23 cellular contexts compared by ENCODE assay signal in the genomic region with DNA sequence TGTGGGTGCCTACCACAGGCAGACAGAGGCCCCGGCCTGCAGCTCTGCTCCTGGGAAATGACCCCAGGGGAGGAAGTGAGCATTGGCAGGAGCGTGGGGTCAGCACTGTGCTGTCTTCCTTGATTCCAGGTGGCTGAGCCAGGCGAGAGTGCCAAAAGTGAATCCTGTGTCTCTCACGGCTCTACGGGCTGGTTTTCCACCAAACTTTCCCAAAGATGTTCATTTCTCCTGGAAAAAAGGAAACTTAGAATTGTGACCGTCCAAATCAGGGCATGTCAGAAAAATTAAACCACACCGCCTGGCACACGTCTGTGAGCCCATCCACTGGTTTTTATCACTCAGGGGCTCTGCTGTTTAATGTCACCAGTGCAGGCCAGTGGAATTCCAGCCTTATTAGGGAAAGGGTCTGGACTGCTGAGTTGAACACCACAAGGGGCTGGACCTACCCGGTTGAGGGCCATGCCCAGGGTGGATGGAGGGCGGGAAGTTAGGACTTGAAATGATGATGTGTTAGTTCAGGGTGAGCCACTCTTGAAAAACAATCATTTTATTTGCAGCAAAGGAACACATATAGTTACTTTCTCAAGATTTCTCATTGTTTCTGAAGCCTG.
"Had no signal": no experiment of that assay in that cellular context is flagged by ENCODE, and none has a peak within 500 bp of the region (broad histone marks: within the 10 kb centered on the region; RNA-seq: fewer than 3 reads in every experiment).

No MANE protein-coding gene starts in this region.

- H3K27ac Mint-ChIP-seq: naive B cell; natural killer cell treated with Interleukin-12 subunit alpha and Interleukin-12 subunit beta and Interleukin-15 and Interleukin-18, amount 100 ng/mL, for 72 hours; stimulated activated naive B cell treated with anti-CD40 and anti-IgM and Interleukin-4, amounts not matched to agents 10 μg/mL and 1 μg/mL and 100 μg/mL, for 72 hours; stimulated activated naive CD8-positive, alpha-beta T cell treated with anti-CD3 and anti-CD28 coated beads, Interleukin-15, Interleukin-2, amounts not matched to agents 100 ng/mL and 50 ng/mL, for 24 hours had no signal

- H3K36me3 ChIP-seq: esophagus muscularis mucosa, gastroesophageal sphincter, heart left ventricle, left lung, neutrophil, prostate gland, thoracic aorta, tibial nerve, upper lobe of left lung had no signal

- H2AFZ ChIP-seq: hepatocyte, parathyroid adenoma had no signal

- H3K79me2 ChIP-seq: hepatocyte, parathyroid adenoma had no signal

- H3K4me3 Mint-ChIP-seq: naive B cell; natural killer cell treated with Interleukin-12 subunit alpha and Interleukin-12 subunit beta and Interleukin-15 and Interleukin-18, amount 100 ng/mL, for 72 hours; neural crest cell; stimulated activated naive B cell treated with anti-CD40 and anti-IgM and Interleukin-4, amounts not matched to agents 10 μg/mL and 1 μg/mL and 100 μg/mL, for 72 hours; stimulated activated naive CD8-positive, alpha-beta T cell treated with anti-CD3 and anti-CD28 coated beads, Interleukin-15, Interleukin-2, amounts not matched to agents 100 ng/mL and 50 ng/mL, for 24 hours had no signal

- ATAC-seq: gastroesophageal sphincter; heart left ventricle; left cardiac atrium; left lung; right cardiac atrium; stimulated activated naive B cell treated with anti-CD40 and anti-IgM and Interleukin-4, amounts not matched to agents 10 μg/mL and 1 μg/mL and 100 μg/mL, for 72 hours had no signal

- H3K9me3 Mint-ChIP-seq: naive B cell; natural killer cell treated with Interleukin-12 subunit alpha and Interleukin-12 subunit beta and Interleukin-15 and Interleukin-18, amount 100 ng/mL, for 72 hours; neural crest cell; stimulated activated naive CD8-positive, alpha-beta T cell treated with anti-CD3 and anti-CD28 coated beads, Interleukin-15, Interleukin-2, amounts not matched to agents 100 ng/mL and 50 ng/mL, for 24 hours had no signal

- H3K27ac ChIP-seq: esophagus muscularis mucosa, foreskin keratinocyte, gastroesophageal sphincter, hepatocyte, left lung, neutrophil, parathyroid adenoma, prostate gland, thoracic aorta, tibial nerve, upper lobe of left lung had no signal

- H3K27me3 Mint-ChIP-seq: stimulated activated naive CD8-positive, alpha-beta T cell treated with anti-CD3 and anti-CD28 coated beads, Interleukin-15, Interleukin-2, amounts not matched to agents 100 ng/mL and 50 ng/mL, for 24 hours had no signal

- H3K9ac ChIP-seq: parathyroid adenoma had no signal

- H3K9me3 ChIP-seq: esophagus muscularis mucosa, gastroesophageal sphincter, heart left ventricle, left lung, neutrophil, prostate gland, thoracic aorta, tibial nerve, upper lobe of left lung had no signal

- H3K4me1 Mint-ChIP-seq: naive B cell; neural crest cell; stimulated activated naive B cell treated with anti-CD40 and anti-IgM and Interleukin-4, amounts not matched to agents 10 μg/mL and 1 μg/mL and 100 μg/mL, for 72 hours had no signal

- H3K36me3 Mint-ChIP-seq: naive B cell; natural killer cell treated with Interleukin-12 subunit alpha and Interleukin-12 subunit beta and Interleukin-15 and Interleukin-18, amount 100 ng/mL, for 72 hours; stimulated activated naive B cell treated with anti-CD40 and anti-IgM and Interleukin-4, amounts not matched to agents 10 μg/mL and 1 μg/mL and 100 μg/mL, for 72 hours had no signal

- H3K4me2 ChIP-seq: hepatocyte had no signal

- DNase-seq: cortex of kidney; effector CD4-positive, alpha-beta T cell; heart left ventricle; left cardiac atrium; left lung; naive B cell; stimulated activated CD4-positive, alpha-beta T cell treated with anti-CD3 and anti-CD28 coated beads, Interleukin-15, amount 100 ng/mL, for 24 hours; stimulated activated CD4-positive, alpha-beta T cell treated with anti-CD3 and anti-CD28 coated beads, Interleukin-2, amount 100 ng/mL, for 48 hours; stimulated activated naive B cell treated with anti-CD40 and anti-IgM and Interleukin-4, amounts not matched to agents 10 μg/mL and 1 μg/mL and 100 μg/mL, for 72 hours; upper lobe of left lung had no signal

- H3K27me3 ChIP-seq: esophagus muscularis mucosa, gastroesophageal sphincter, heart left ventricle, hepatocyte, left lung, neutrophil, tibial nerve, upper lobe of left lung had no signal

- H3K4me1 ChIP-seq: esophagus muscularis mucosa, foreskin keratinocyte, gastroesophageal sphincter, heart left ventricle, left lung, parathyroid adenoma, prostate gland, tibial nerve, upper lobe of left lung had no signal

- H3K4me3 ChIP-seq: esophagus muscularis mucosa, gastroesophageal sphincter, heart left ventricle, hepatocyte, left lung, prostate gland, thoracic aorta, tibial nerve, upper lobe of left lung had no signal
